In the genomic region with DNA sequence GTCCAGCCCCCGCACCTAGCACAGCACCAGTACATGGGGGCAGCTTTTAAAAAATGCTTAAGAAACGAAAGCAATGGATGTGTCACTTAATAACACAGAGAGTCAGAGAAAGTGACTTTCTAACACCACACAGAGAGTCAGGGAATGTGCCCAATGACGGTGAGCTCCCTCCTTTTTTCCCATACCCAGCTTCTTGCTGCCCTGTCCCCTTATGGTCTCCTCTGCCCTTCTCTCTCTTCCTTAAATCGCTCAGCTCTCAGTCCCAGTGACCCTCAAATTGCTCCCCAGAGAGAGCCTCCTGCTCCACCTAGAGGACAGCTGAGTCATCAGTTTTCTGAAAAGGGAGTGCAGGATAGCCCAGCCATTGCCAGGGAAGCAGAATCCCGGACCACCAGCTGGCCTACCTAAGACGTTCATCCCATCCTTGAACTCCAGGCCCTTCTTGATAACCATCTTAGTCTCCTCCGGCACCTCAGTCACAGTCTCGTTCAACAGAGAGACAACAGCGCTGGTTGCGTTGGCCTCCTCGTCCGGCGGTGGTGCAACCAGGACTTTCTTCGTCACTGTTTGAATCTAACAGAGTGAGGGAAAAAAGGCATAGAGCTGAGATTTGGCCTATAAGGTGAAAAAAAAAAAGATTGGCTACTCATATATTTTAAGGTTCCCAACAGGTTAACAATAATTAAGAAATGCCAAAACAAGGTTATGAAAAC, we compare ENCODE assay signal across 8 cellular contexts.
DNase-seq lines count a peak whose midpoint lies in the region; ATAC-seq and TF ChIP-seq lines count a peak whose summit lies in the region.

No MANE protein-coding gene starts in this region.

- no peaks in the 10 kb centered on the region for H3K9me3 Mint-ChIP-seq in activated CD4-positive, alpha-beta T cell treated with anti-CD3 and anti-CD28 coated beads for 36 hours (ENCODE audit: low read depth)
- no peaks in the 10 kb centered on the region for H3K9me3 Mint-ChIP-seq in neural crest cell

- CTCF ChIA-PET in activated CD4-positive, alpha-beta T cell treated with anti-CD3 and anti-CD28 coated beads for 36 hours (lab: Charles Lee) = interaction anchor here (0.7 to 1.9 kb wide), 12 partner anchors 11 to 382 kb away, joined by 3 to 9 read pairs (median 3); no protein-coding TSS in a partner anchor

- TF ChIP-seq CTCF in AG09309 (IDR thresholded peaks at IDR 0.05; ENCODE audit: control insufficient read depth, insufficient read depth, low read depth, low read length, missing control alignments) (peak; percentile 44), GM12873 (IDR thresholded peaks at IDR 0.05; ENCODE audit: insufficient read depth, low read depth, low read length, missing control alignments) (peak; percentile 69), neural crest cell (conservative IDR thresholded peaks at IDR 0.05) (peak; percentile 57)

- H3K4me1 Mint-ChIP-seq in activated CD4-positive, alpha-beta T cell treated with anti-CD3 and anti-CD28 coated beads for 36 hours = peaks cover 20% of the 10 kb centered on the region
- peaks cover 4% of the 10 kb centered on the region for H3K4me1 Mint-ChIP-seq in neural crest cell

- peak overlapping the region; percentile 69 for H3K27ac Mint-ChIP-seq in activated CD4-positive, alpha-beta T cell treated with anti-CD3 and anti-CD28 coated beads for 36 hours
- no peak overlapping the region for H3K27ac Mint-ChIP-seq in neural crest cell (ENCODE audit: unreplicated experiment)

- no peak overlapping the region for H3K4me3 Mint-ChIP-seq in activated CD4-positive, alpha-beta T cell treated with anti-CD3 and anti-CD28 coated beads for 36 hours
- no peak overlapping the region for H3K4me3 Mint-ChIP-seq in neural crest cell

- DNase-seq in AG09309 (ENCODE audit: low read depth) (no peak), LHCN-M2 (ENCODE audit: low read depth) (peak; percentile 53), neural crest cell (ENCODE audit: low read depth, low spot score) (peak; percentile 22), NCI-H2107 treated with DMSO at 0.1 percent for 48 hours (lab: John Stamatoyannopoulos, UW; ENCODE audit: unreplicated experiment) (no peak), NCI-H510A (lab: John Stamatoyannopoulos, UW) (no peak)
- DNase-seq in activated CD4-positive, alpha-beta T cell treated with anti-CD3 and anti-CD28 coated beads for 36 hours = peak; percentile 39
- peak; percentile 1 to 20 (median 3) for DNase-seq in effector memory CD4-positive, alpha-beta T cell

- H3K27ac ChIP-seq in effector memory CD4-positive, alpha-beta T cell (ENCODE audit: insufficient read depth, low read length, poor library complexity, severe bottlenecking) = no peak overlapping the region

- no peaks in the 10 kb centered on the region for H3K27me3 Mint-ChIP-seq in activated CD4-positive, alpha-beta T cell treated with anti-CD3 and anti-CD28 coated beads for 36 hours
- no peaks in the 10 kb centered on the region for H3K27me3 Mint-ChIP-seq in neural crest cell (ENCODE audit: low read depth)

- intact Hi-C loops in activated CD4-positive, alpha-beta T cell treated with anti-CD3 and anti-CD28 coated beads for 36 hours (cut with DNase I, micrococcal nuclease) = loop anchor here in 1 of 2 experiments (2.0 kb wide), 1 partner anchor 379 kb away; no protein-coding TSS in a partner anchor

- H3K4me1 ChIP-seq in effector memory CD4-positive, alpha-beta T cell (ENCODE audit: control insufficient read depth, insufficient read depth, low read length, poor library complexity, severe bottlenecking) = peaks cover 8% of the 10 kb centered on the region

- no peaks in the 10 kb centered on the region for H3K36me3 ChIP-seq in effector memory CD4-positive, alpha-beta T cell (ENCODE audit: control insufficient read depth, insufficient read depth, low read length)

- H3K9me3 ChIP-seq in effector memory CD4-positive, alpha-beta T cell (ENCODE audit: control insufficient read depth, low read length) = no peaks in the 10 kb centered on the region

- H3K4me3 ChIP-seq in AG09309 (ENCODE audit: control insufficient read depth, low read depth, low read length) = no peak overlapping the region
- no peak overlapping the region for H3K4me3 ChIP-seq in effector memory CD4-positive, alpha-beta T cell (ENCODE audit: insufficient read depth, low read depth, low read length, poor library complexity, severe bottlenecking)

- ATAC-seq in activated CD4-positive, alpha-beta T cell treated with anti-CD3 and anti-CD28 coated beads for 36 hours = peak; percentile 70

- H3K36me3 Mint-ChIP-seq in activated CD4-positive, alpha-beta T cell treated with anti-CD3 and anti-CD28 coated beads for 36 hours (ENCODE audit: low read depth) = no peaks in the 10 kb centered on the region
- H3K36me3 Mint-ChIP-seq in neural crest cell (ENCODE audit: low read depth) = no peaks in the 10 kb centered on the region

- no peaks in the 10 kb centered on the region for H3K27me3 ChIP-seq in effector memory CD4-positive, alpha-beta T cell (replicated peaks; ENCODE audit: control insufficient read depth, insufficient read depth, low read length, poor library complexity, severe bottlenecking)

- POLR2A ChIA-PET in activated CD4-positive, alpha-beta T cell treated with anti-CD3 and anti-CD28 coated beads for 36 hours (lab: Charles Lee) = no interaction called here

Comparison
In these comparisons a context has a peak if more than half of its experiments do, and no peak if none do; other contexts are left out.
1. DNase-seq: peak in LHCN-M2 (single experiment), activated CD4-positive, alpha-beta T cell treated with anti-CD3 and anti-CD28 coated beads for 36 hours (single experiment), effector memory CD4-positive, alpha-beta T cell (3 of 3) and neural crest cell (single experiment); none in AG09309 (single experiment), NCI-H2107 treated with DMSO at 0.1 percent for 48 hours (single experiment) and NCI-H510A (single experiment).
2. Peak in every context shown above with its lines, with median percentiles within 50 percentile points of each other: CTCF ChIP-seq.